8 cellular contexts compared by ENCODE assay signal in the genomic region with DNA sequence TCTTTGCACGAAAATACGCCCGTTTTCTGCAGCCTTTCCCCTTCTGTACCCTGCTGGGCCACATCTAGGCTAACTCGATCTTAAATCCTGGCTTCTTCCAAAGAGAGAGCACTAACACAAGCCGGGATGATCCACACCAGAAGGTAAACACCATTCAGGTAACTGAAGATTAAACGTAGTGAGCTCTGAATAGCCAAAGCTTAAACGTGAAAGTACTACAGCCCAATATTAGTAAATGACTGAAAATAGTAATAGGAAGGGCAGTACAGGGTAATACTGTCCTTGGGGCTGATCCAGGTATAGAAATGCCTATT. TPM values are rescaled to one million over a fixed set of nuclear protein-coding genes. Genes with fewer than 3 reads are reported as not detected.
DNase-seq lines count a peak whose midpoint lies in the region; TF ChIP-seq lines count a peak whose summit lies in the region.

No MANE protein-coding gene starts in this region.

- H3K4me1 ChIP-seq in HEK293 (ENCODE audit: control insufficient read depth, insufficient read depth, low read length) (0 out of 2 replicates have a peak, but pooled peaks cover 2% of the 10 kb centered on the region), right atrium auricular region (peaks cover 0 to 20% of the 10 kb centered on the region in 2 donors), smooth muscle cell (ENCODE audit: low read depth) (peaks cover 12% of the 10 kb centered on the region)

- DNase-seq in activated CD4-positive, alpha-beta memory T cell treated with anti-CD3 and anti-CD28 coated beads for 36 hours, result no peak
- no peak for DNase-seq in right atrium auricular region (ENCODE audit: low spot score)
- no peak for DNase-seq in smooth muscle cell (lab: John Stamatoyannopoulos, UW; ENCODE audit: unreplicated experiment)
- DNase-seq in amygdala (lab: John Stamatoyannopoulos, UW), result no peak
- no peak for DNase-seq in GM03348 (ENCODE audit: low spot score)
- no peak for DNase-seq in NCI-H1092 (lab: John Stamatoyannopoulos, UW)
- no peak for DNase-seq in HK-2 (ENCODE audit: unreplicated experiment)

- peaks cover 5% of the 10 kb centered on the region for H3F3A ChIP-seq in smooth muscle cell (ENCODE audit: low read depth)

- H3K4me3 Mint-ChIP-seq in activated CD4-positive, alpha-beta memory T cell treated with anti-CD3 and anti-CD28 coated beads for 36 hours, result peak overlapping the region; percentile 96

- H3K27ac ChIP-seq in HEK293 (ENCODE audit: extremely low read depth, low read depth, low read length) (peak overlapping the region; percentile 87), right atrium auricular region (peak overlapping the region; percentile 79 to 90), smooth muscle cell (ENCODE audit: low read depth) (peak overlapping the region; percentile 91)

- CTCF ChIA-PET in HEK293 (lab: Yijun Ruan, JAX), result interaction anchor here (0.6 to 1.5 kb wide), 5 partner anchors 10 to 195 kb away, joined by 3 to 14 read pairs (median 3); a partner anchor contains a TSS
- CTCF ChIA-PET in activated CD4-positive, alpha-beta memory T cell treated with anti-CD3 and anti-CD28 coated beads for 36 hours (lab: Charles Lee), result interaction anchor here (1.2 to 4.8 kb wide), 3 partner anchors 10 to 82 kb away, joined by 3 to 47 read pairs (median 5); a partner anchor contains a TSS

- H3K9me3 ChIP-seq in HEK293 (ENCODE audit: control insufficient read depth, insufficient read depth, low read depth, low read length) (no peaks in the 10 kb centered on the region), right atrium auricular region (no peaks in the 10 kb centered on the region), smooth muscle cell (replicated peaks; ENCODE audit: low read depth) (no peaks in the 10 kb centered on the region)

- H2AFZ ChIP-seq in smooth muscle cell (ENCODE audit: low read depth), result peak overlapping the region; percentile 88

- peaks cover 19% of the 10 kb centered on the region for H3K4me1 Mint-ChIP-seq in activated CD4-positive, alpha-beta memory T cell treated with anti-CD3 and anti-CD28 coated beads for 36 hours (ENCODE audit: low read depth)

- H3K4me3 ChIP-seq in HEK293 (ENCODE audit: low read depth, low read length) (peak overlapping the region; percentile 55), right atrium auricular region (peak overlapping the region; percentile 66 to 68), smooth muscle cell (peak overlapping the region; percentile 65)

- peaks cover 22% of the 10 kb centered on the region for H3K36me3 Mint-ChIP-seq in activated CD4-positive, alpha-beta memory T cell treated with anti-CD3 and anti-CD28 coated beads for 36 hours

- H3K79me2 ChIP-seq in smooth muscle cell (ENCODE audit: low read depth), result peaks cover 2% of the 10 kb centered on the region

- H3K4me2 ChIP-seq in smooth muscle cell, result peak overlapping the region; percentile 89

- POLR2A ChIA-PET in HEK293 (lab: Yijun Ruan, JAX), result interaction anchor here (0.8 to 4.0 kb wide), 10 partner anchors 9 to 117 kb away, joined by 3 to 44 read pairs (median 4); a partner anchor contains a TSS
- POLR2A ChIA-PET in activated CD4-positive, alpha-beta memory T cell treated with anti-CD3 and anti-CD28 coated beads for 36 hours (lab: Charles Lee), result interaction anchor here (1.0 to 2.4 kb wide), 5 partner anchors 9 to 57 kb away, joined by 3 to 23 read pairs (median 7); a partner anchor contains a TSS

- intact Hi-C loops in activated CD4-positive, alpha-beta memory T cell treated with anti-CD3 and anti-CD28 coated beads for 36 hours (cut with micrococcal nuclease), result loop anchor here (1.0 to 2.0 kb wide), 3 partner anchors 9 to 56 kb away; a partner anchor contains a TSS

- H3K9ac ChIP-seq in smooth muscle cell (ENCODE audit: low read depth), result peak overlapping the region; percentile 69

- H3K9me3 Mint-ChIP-seq in activated CD4-positive, alpha-beta memory T cell treated with anti-CD3 and anti-CD28 coated beads for 36 hours, result no peaks in the 10 kb centered on the region

- H3K36me3 ChIP-seq in HEK293 (ENCODE audit: control insufficient read depth in 2 of 2, insufficient read depth in 1 of 2, low read length in 2 of 2), result peaks cover 24 to 36% of the 10 kb centered on the region in 2 experiments
- peaks cover 15% of the 10 kb centered on the region for H3K36me3 ChIP-seq in right atrium auricular region
- no peaks in the 10 kb centered on the region for H3K36me3 ChIP-seq in smooth muscle cell (ENCODE audit: low read depth)

- no peaks in the 10 kb centered on the region for H4K20me1 ChIP-seq in smooth muscle cell (ENCODE audit: low read depth)

- H3K27me3 ChIP-seq in right atrium auricular region, result no peaks in the 10 kb centered on the region
- no peaks in the 10 kb centered on the region for H3K27me3 ChIP-seq in smooth muscle cell (ENCODE audit: low read depth)

- TF ChIP-seq CTCF in HEK293 (tag by site-specific recombination; IDR thresholded peaks at IDR 0.05), result no peak
- TF ChIP-seq CTCF in right atrium auricular region (IDR thresholded peaks at IDR 0.05), result no peak
- TF ChIP-seq CTCF in smooth muscle cell (IDR thresholded peaks at IDR 0.05; ENCODE audit: borderline replicate concordance, insufficient read depth, poor library complexity, severe bottlenecking), result no peak

- H3K27ac Mint-ChIP-seq in activated CD4-positive, alpha-beta memory T cell treated with anti-CD3 and anti-CD28 coated beads for 36 hours, result peak overlapping the region; percentile 96

- 22% methylated on average over 7 of the region's 7 CpGs for WGBS in smooth muscle cell (ENCODE audit: low lambda C conversion rate)

- H3K27me3 Mint-ChIP-seq in activated CD4-positive, alpha-beta memory T cell treated with anti-CD3 and anti-CD28 coated beads for 36 hours, result no peaks in the 10 kb centered on the region

TF ChIP-seq in HEK293, 187 proteins besides CTCF, POLR2A, EP300 and RAD21 (continues in another document):
- no peak for TF ChIP-seq ZNF239 (tag by site-specific recombination; IDR thresholded peaks at IDR 0.05)
- TF ChIP-seq, protein P1, sequence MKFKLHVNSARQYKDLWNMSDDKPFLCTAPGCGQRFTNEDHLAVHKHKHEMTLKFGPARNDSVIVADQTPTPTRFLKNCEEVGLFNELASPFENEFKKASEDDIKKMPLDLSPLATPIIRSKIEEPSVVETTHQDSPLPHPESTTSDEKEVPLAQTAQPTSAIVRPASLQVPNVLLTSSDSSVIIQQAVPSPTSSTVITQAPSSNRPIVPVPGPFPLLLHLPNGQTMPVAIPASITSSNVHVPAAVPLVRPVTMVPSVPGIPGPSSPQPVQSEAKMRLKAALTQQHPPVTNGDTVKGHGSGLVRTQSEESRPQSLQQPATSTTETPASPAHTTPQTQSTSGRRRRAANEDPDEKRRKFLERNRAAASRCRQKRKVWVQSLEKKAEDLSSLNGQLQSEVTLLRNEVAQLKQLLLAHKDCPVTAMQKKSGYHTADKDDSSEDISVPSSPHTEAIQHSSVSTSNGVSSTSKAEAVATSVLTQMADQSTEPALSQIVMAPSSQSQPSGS (tag by site-specific recombination; IDR thresholded peaks at IDR 0.05; ENCODE audit: low read depth), result no peak
- TF ChIP-seq, protein P2, sequence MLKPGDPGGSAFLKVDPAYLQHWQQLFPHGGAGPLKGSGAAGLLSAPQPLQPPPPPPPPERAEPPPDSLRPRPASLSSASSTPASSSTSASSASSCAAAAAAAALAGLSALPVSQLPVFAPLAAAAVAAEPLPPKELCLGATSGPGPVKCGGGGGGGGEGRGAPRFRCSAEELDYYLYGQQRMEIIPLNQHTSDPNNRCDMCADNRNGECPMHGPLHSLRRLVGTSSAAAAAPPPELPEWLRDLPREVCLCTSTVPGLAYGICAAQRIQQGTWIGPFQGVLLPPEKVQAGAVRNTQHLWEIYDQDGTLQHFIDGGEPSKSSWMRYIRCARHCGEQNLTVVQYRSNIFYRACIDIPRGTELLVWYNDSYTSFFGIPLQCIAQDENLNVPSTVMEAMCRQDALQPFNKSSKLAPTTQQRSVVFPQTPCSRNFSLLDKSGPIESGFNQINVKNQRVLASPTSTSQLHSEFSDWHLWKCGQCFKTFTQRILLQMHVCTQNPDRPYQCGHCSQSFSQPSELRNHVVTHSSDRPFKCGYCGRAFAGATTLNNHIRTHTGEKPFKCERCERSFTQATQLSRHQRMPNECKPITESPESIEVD (tag by site-specific recombination; IDR thresholded peaks at IDR 0.05), result no peak
- no peak for TF ChIP-seq ZFHX2 (tag by site-specific recombination; conservative IDR thresholded peaks at IDR 0.05)
- no peak for TF ChIP-seq ZFP37 (tag by site-specific recombination; IDR thresholded peaks at IDR 0.05)
- no peak for TF ChIP-seq GFI1B (tag by site-specific recombination; IDR thresholded peaks at IDR 0.05)
- no peak for TF ChIP-seq ZNF660 (tag by site-specific recombination; IDR thresholded peaks at IDR 0.05)

RNA-seq across cellular contexts. Expression of a gene that starts 0.4 kb away (rescaled TPM):
- 100 to 1,000 TPM; 117 to 121 TPM for total RNA-seq in activated CD4-positive, alpha-beta memory T cell treated with anti-CD3 and anti-CD28 coated beads for 36 hours
- total RNA-seq in right atrium auricular region (10 to 100 TPM; 19.8 to 81.4 TPM), smooth muscle cell (12.0 and 18.2 TPM in 2 replicates)
- 76.8 and 85.4 TPM in 2 replicates for polyA plus RNA-seq in smooth muscle cell

RNA-seq across cellular contexts. Expression of a gene that starts 7.7 kb away (rescaled TPM):
- 10 to 100 TPM; 56.5 to 58.2 TPM for total RNA-seq in activated CD4-positive, alpha-beta memory T cell treated with anti-CD3 and anti-CD28 coated beads for 36 hours
- total RNA-seq in right atrium auricular region (10 to 100 TPM; 22.6 to 26.1 TPM), smooth muscle cell (46.2 and 49.0 TPM in 2 replicates)
- polyA plus RNA-seq in smooth muscle cell, result 38.3 and 45.5 TPM in 2 replicates

RNA-seq across cellular contexts. Expression of a gene that starts 9.9 kb away (rescaled TPM):
- 10 to 100 TPM; 10.1 to 10.8 TPM for total RNA-seq in activated CD4-positive, alpha-beta memory T cell treated with anti-CD3 and anti-CD28 coated beads for 36 hours
- 10 to 100 TPM in 1 of 2 donors, 1 to 10 TPM in 1; 3.8 to 13.6 TPM for total RNA-seq in right atrium auricular region
- total RNA-seq in smooth muscle cell, result 5.5 and 8.0 TPM in 2 replicates
- 7.7 and 10.8 TPM in 2 replicates for polyA plus RNA-seq in smooth muscle cell

RNA-seq across cellular contexts. Expression of a gene that starts 10.0 kb away (rescaled TPM):
- 10 to 100 TPM; 27.3 to 29.1 TPM for total RNA-seq in activated CD4-positive, alpha-beta memory T cell treated with anti-CD3 and anti-CD28 coated beads for 36 hours
- total RNA-seq in right atrium auricular region (1 to 10 TPM; 9.1 to 9.6 TPM), smooth muscle cell (18.7 and 23.3 TPM in 2 replicates)
- 17.3 and 19.9 TPM in 2 replicates for polyA plus RNA-seq in smooth muscle cell

RNA-seq across cellular contexts. Expression of a gene that starts 14.7 kb away (rescaled TPM):
- total RNA-seq in activated CD4-positive, alpha-beta memory T cell treated with anti-CD3 and anti-CD28 coated beads for 36 hours, result 10 to 100 TPM; 32.9 to 35.9 TPM
- total RNA-seq in right atrium auricular region (10 to 100 TPM; 43.0 to 57.4 TPM), smooth muscle cell (63.9 and 90.8 TPM in 2 replicates)
- 117 and 123 TPM in 2 replicates for polyA plus RNA-seq in smooth muscle cell
